Comparison of ENCODE assay signal across 20 cellular contexts in the genomic region with DNA sequence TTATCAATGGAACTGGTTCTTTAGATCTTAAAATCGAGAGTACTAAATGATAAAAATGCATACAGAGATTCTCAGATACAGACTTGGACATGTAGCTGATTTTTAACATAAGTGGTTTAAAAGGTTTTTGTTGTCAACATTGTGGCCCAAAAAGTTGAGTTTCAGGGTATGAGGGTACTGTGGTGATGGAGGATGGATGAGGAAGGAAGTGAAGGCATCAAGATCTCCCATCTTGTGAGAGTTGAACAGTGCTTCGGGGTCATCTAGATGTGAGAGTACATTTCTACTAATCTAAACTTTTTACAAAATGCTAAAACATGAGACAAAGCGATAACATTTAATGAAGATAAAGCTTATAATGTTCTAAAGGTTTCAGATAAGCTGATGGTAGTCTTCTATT.
"Had no signal": no experiment of that assay in that cellular context is flagged by ENCODE, and none has a peak within 500 bp of the region (broad histone marks: within the 10 kb centered on the region; RNA-seq: fewer than 3 reads in every experiment).

No MANE protein-coding gene starts in this region.

- H3K36me3 ChIP-seq: pancreas, sigmoid colon, suprapubic skin had no signal

- H3K9me3 ChIP-seq: body of pancreas, mucosa of descending colon, pancreas, sigmoid colon, suprapubic skin had no signal

- DNase-seq: activated CD8-positive, alpha-beta memory T cell treated with anti-CD3 and anti-CD28 coated beads for 24 hours; activated gamma-delta T cell treated with Interleukin-2 at 50 U/mL for 16 hours; activated naive CD8-positive, alpha-beta T cell treated with anti-CD3 and anti-CD28 coated beads, Interleukin-2, amount 10 ng/mL, durations not matched to agents 7 days and 5 days; activated T-cell treated with anti-CD3 and anti-CD28 coated beads, Interleukin-2, amount 50 U/mL, for 72 hours; body of pancreas; caudate nucleus; endodermal cell; foreskin fibroblast; left ventricle myocardium superior; mesenchymal stem cell; mucosa of descending colon; natural killer cell; pancreas; sigmoid colon; stimulated activated naive CD8-positive, alpha-beta T cell treated with anti-CD3 and anti-CD28 coated beads, Interleukin-15, Interleukin-2, amounts not matched to agents 100 U/mL and 50 U/mL, for 24 hours; T-helper 1 cell; T-helper 9 cell had no signal

- H3K27ac ChIP-seq: body of pancreas, epithelial cell of prostate, pancreas, suprapubic skin had no signal

- H3K4me3 ChIP-seq: body of pancreas, mucosa of descending colon, pancreas, sigmoid colon, suprapubic skin had no signal

- H3K27me3 ChIP-seq: body of pancreas, pancreas, sigmoid colon, suprapubic skin had no signal

- FAIRE-seq: colon, pancreas had no signal
